Comparison of ENCODE assay signal across 8 cellular contexts in genomic region chr1:39269791-39270342, GRCh38.
DNase-seq lines count a peak whose midpoint lies in the region; ATAC-seq lines count a peak whose summit lies in the region.

No MANE protein-coding gene starts in this region.

- peak; percentile 57 for DNase-seq in NCI-H2171 treated with DMSO at 0.1 percent for 48 hours (lab: John Stamatoyannopoulos, UW)
- DNase-seq in NCI-H2171 (lab: John Stamatoyannopoulos, UW): no peak
- DNase-seq in NCI-H748 (lab: John Stamatoyannopoulos, UW; ENCODE audit: unreplicated experiment): peak; percentile 94
- no peak for DNase-seq in epithelial cell of prostate (ENCODE audit: low read depth, low spot score)
- DNase-seq in retina: peak; percentile 26
- DNase-seq in activated naive CD4-positive, alpha-beta T cell treated with Interleukin-2 at 50 U/mL for 16 hours: no peak

- ATAC-seq in HG02642 (IDR thresholded peaks at IDR 0.05; ENCODE audit: poor library complexity, unreplicated experiment): peak; percentile 57
- no peak for ATAC-seq in HG03469 (IDR thresholded peaks at IDR 0.05; ENCODE audit: unreplicated experiment)

- H3K27ac ChIP-seq in epithelial cell of prostate: peak overlapping the region; percentile 49

Comparison
In these comparisons a context has a peak if more than half of its experiments do, and no peak if none do; other contexts are left out.
1. DNase-seq: peak in NCI-H2171 treated with DMSO at 0.1 percent for 48 hours (single experiment), NCI-H748 (single experiment) and retina (single experiment); none in NCI-H2171 (single experiment), epithelial cell of prostate (single experiment) and activated naive CD4-positive, alpha-beta T cell treated with Interleukin-2 at 50 U/mL for 16 hours (single experiment).